ENCODE assay signal across 1 cellular context in genomic region chr12:1836854-1837411, GRCh38.
TF ChIP-seq lines count a peak whose summit lies in the region.

No MANE protein-coding gene starts in this region.

TF ChIP-seq in HEK293, 187 proteins besides CTCF, POLR2A, EP300 and RAD21 (continued from another document):
- TF ChIP-seq PBX3 (CRISPR knock-in tag; IDR thresholded peaks at IDR 0.05), result no peak
- TF ChIP-seq TRIM28 (IDR thresholded peaks at IDR 0.05; ENCODE audit: borderline replicate concordance, low read length), result no peak
- no peak for TF ChIP-seq ZNF677 (tag by site-specific recombination; IDR thresholded peaks at IDR 0.05)
- no peak for TF ChIP-seq ZNF394 (tag by site-specific recombination; IDR thresholded peaks at IDR 0.05; ENCODE audit: borderline replicate concordance)
- TF ChIP-seq ZSCAN16 (tag by site-specific recombination; IDR thresholded peaks at IDR 0.05), result no peak
- no peak for TF ChIP-seq ZNF148 (tag by site-specific recombination; IDR thresholded peaks at IDR 0.05; ENCODE audit: borderline replicate concordance)
- TF ChIP-seq ZNF341 (tag by site-specific recombination; IDR thresholded peaks at IDR 0.05; ENCODE audit: low read depth), result peak; percentile 65
- TF ChIP-seq ELK4 (IDR thresholded peaks at IDR 0.05; ENCODE audit: borderline replicate concordance, low read depth, low read length), result no peak
- no peak for TF ChIP-seq ZNF423 (tag by site-specific recombination; IDR thresholded peaks at IDR 0.05)
- TF ChIP-seq ZNF350 (tag by site-specific recombination; IDR thresholded peaks at IDR 0.05), result no peak
